9 cellular contexts compared by ENCODE assay signal in genomic region chr12:39619660-39620433, GRCh38. TPM values are rescaled to one million over a fixed set of nuclear protein-coding genes. Genes with fewer than 3 reads are reported as not detected.
A peak's percentile ranks its signal among the peaks of the same experiment; 100 is the strongest.
DNase-seq lines count a peak whose midpoint lies in the region; ATAC-seq and FAIRE-seq lines count a peak whose summit lies in the region.
"Had no signal": no experiment of that assay in that cellular context is flagged by ENCODE, and none has a peak within 500 bp of the region (broad histone marks: within the 10 kb centered on the region; RNA-seq: fewer than 3 reads in every experiment).

Gene ABCD2, minus strand, starts transcription at chr12:39619803. Its CDS starts 188 bp downstream, at chr12:39619615.

- no peaks in the 10 kb centered on the region for H3K36me3 ChIP-seq in BLaER1
- no peaks in the 10 kb centered on the region for H3K36me3 ChIP-seq in effector memory CD4-positive, alpha-beta T cell (ENCODE audit: control insufficient read depth, insufficient read depth, low read length)

- no peak within 1 kb of the TSS for H3K27ac Mint-ChIP-seq in activated CD4-positive, alpha-beta memory T cell treated with anti-CD3 and anti-CD28 coated beads, Interleukin-2, amount 10 ng/mL, durations not matched to agents 7 days and 5 days

- H3K4me3 ChIP-seq in BLaER1: peak within 1 kb of the TSS; percentile 71
- peak within 1 kb of the TSS; percentile 72 for H3K4me3 ChIP-seq in effector memory CD4-positive, alpha-beta T cell (ENCODE audit: insufficient read depth, low read depth, low read length, poor library complexity, severe bottlenecking)

- POLR2A ChIA-PET in activated CD4-positive, alpha-beta memory T cell treated with anti-CD3 and anti-CD28 coated beads, Interleukin-2, amount 10 ng/mL, durations not matched to agents 7 days and 5 days (lab: Charles Lee): interaction anchor here (0.6 to 4.7 kb wide), 27 partner anchors 9 to 486 kb away, joined by 3 to 64 read pairs (median 4); partner anchors contain the start of genes KIF21A and SLC2A13

- peak; percentile 84 for ATAC-seq in HG03439 (IDR thresholded peaks at IDR 0.05; ENCODE audit: unreplicated experiment)

- H3K4me2 ChIP-seq in BLaER1: peak within 1 kb of the TSS; percentile 90

- CTCF ChIA-PET in activated CD4-positive, alpha-beta memory T cell treated with anti-CD3 and anti-CD28 coated beads, Interleukin-2, amount 10 ng/mL, durations not matched to agents 7 days and 5 days (lab: Charles Lee): interaction anchor here (0.8 to 2.9 kb wide), 19 partner anchors 9 to 487 kb away, joined by 3 to 17 read pairs (median 5); partner anchors contain the start of gene SLC2A13

- peak within 1 kb of the TSS; percentile 81 for H3K27ac ChIP-seq in BLaER1
- H3K27ac ChIP-seq in effector memory CD4-positive, alpha-beta T cell (ENCODE audit: insufficient read depth, low read length, poor library complexity, severe bottlenecking): peak within 1 kb of the TSS; percentile 88

- peaks cover 18% of the 10 kb centered on the region for H3K36me3 Mint-ChIP-seq in activated CD4-positive, alpha-beta memory T cell treated with anti-CD3 and anti-CD28 coated beads, Interleukin-2, amount 10 ng/mL, durations not matched to agents 7 days and 5 days (ENCODE audit: low read depth)

- H3K27me3 ChIP-seq in BLaER1: no peaks in the 10 kb centered on the region
- H3K27me3 ChIP-seq in effector memory CD4-positive, alpha-beta T cell (replicated peaks; ENCODE audit: control insufficient read depth, insufficient read depth, low read length, poor library complexity, severe bottlenecking): no peaks in the 10 kb centered on the region

- peak within 1 kb of the TSS; percentile 76 for H3K9ac ChIP-seq in BLaER1

- DNase-seq in GM19239 (ENCODE audit: insufficient read length, low spot score): no peak
- DNase-seq in NCI-H82 (lab: John Stamatoyannopoulos, UW): peak; percentile 86
- peak; percentile 84 for DNase-seq in activated CD4-positive, alpha-beta memory T cell treated with anti-CD3 and anti-CD28 coated beads, Interleukin-2, amount 10 ng/mL, durations not matched to agents 7 days and 5 days
- DNase-seq in effector memory CD4-positive, alpha-beta T cell: peak; percentile 59 to 66 (median 63)
- peak; percentile 94 for DNase-seq in medulla oblongata (ENCODE audit: extremely low spot score)
- peak; percentile 62 for DNase-seq in stimulated activated CD8-positive, alpha-beta memory T cell treated with anti-CD3 and anti-CD28 coated beads, Interleukin-12 subunit alpha, Interleukin-12 subunit beta, amount 100 ng/mL, for 1 hour (ENCODE audit: low read depth)

- no peaks in the 10 kb centered on the region for H3K9me3 ChIP-seq in BLaER1
- no peaks in the 10 kb centered on the region for H3K9me3 ChIP-seq in effector memory CD4-positive, alpha-beta T cell (ENCODE audit: control insufficient read depth, low read length)

- FAIRE-seq in GM19239 (lab: Jason Lieb, UNC): peak; percentile 99
- FAIRE-seq: islet of Langerhans had no signal

- peaks cover 45% of the 10 kb centered on the region for H3K4me1 ChIP-seq in BLaER1
- H3K4me1 ChIP-seq in effector memory CD4-positive, alpha-beta T cell (ENCODE audit: control insufficient read depth, insufficient read depth, low read length, poor library complexity, severe bottlenecking): peaks cover 16% of the 10 kb centered on the region

- H4K20me1 ChIP-seq in BLaER1: no peaks in the 10 kb centered on the region

- peaks cover 31% of the 10 kb centered on the region for H3K4me1 Mint-ChIP-seq in activated CD4-positive, alpha-beta memory T cell treated with anti-CD3 and anti-CD28 coated beads, Interleukin-2, amount 10 ng/mL, durations not matched to agents 7 days and 5 days

- no peaks in the 10 kb centered on the region for H3K27me3 Mint-ChIP-seq in activated CD4-positive, alpha-beta memory T cell treated with anti-CD3 and anti-CD28 coated beads, Interleukin-2, amount 10 ng/mL, durations not matched to agents 7 days and 5 days

- H3K9me3 Mint-ChIP-seq in activated CD4-positive, alpha-beta memory T cell treated with anti-CD3 and anti-CD28 coated beads, Interleukin-2, amount 10 ng/mL, durations not matched to agents 7 days and 5 days: no peaks in the 10 kb centered on the region

- H3K4me3 Mint-ChIP-seq in activated CD4-positive, alpha-beta memory T cell treated with anti-CD3 and anti-CD28 coated beads, Interleukin-2, amount 10 ng/mL, durations not matched to agents 7 days and 5 days: no peak within 1 kb of the TSS

RNA-seq across cellular contexts. Expression of gene ABCD2, which starts in this region (rescaled TPM):
- 10 to 100 TPM; 19.6 TPM for total RNA-seq in activated CD4-positive, alpha-beta memory T cell treated with anti-CD3 and anti-CD28 coated beads, Interleukin-2, amount 10 ng/mL, durations not matched to agents 7 days and 5 days
